ENCODE assay signal across 14 cellular contexts in genomic region chr11:68911731-68912130, GRCh38. TPM values are rescaled to one million over a fixed set of nuclear protein-coding genes. Genes with fewer than 3 reads are reported as not detected.
DNase-seq lines count a peak whose midpoint lies in the region; ATAC-seq and TF ChIP-seq lines count a peak whose summit lies in the region.
"Had no signal": no experiment of that assay in that cellular context is flagged by ENCODE, and none has a peak within 500 bp of the region (broad histone marks: within the 10 kb centered on the region; RNA-seq: fewer than 3 reads in every experiment).

No MANE protein-coding gene starts in this region.

- H2AFZ ChIP-seq in mesenchymal stem cell (ENCODE audit: low read depth, low read length) = no peak overlapping the region
- H2AFZ ChIP-seq in neural progenitor cell (replicated peaks) = no peak overlapping the region

- H3K4me2 ChIP-seq in mesenchymal stem cell (ENCODE audit: low read length, poor library complexity, severe bottlenecking) (no peak overlapping the region), neural progenitor cell (no peak overlapping the region)
- H3K4me2 ChIP-seq: BLaER1 had no signal

- ATAC-seq in esophagus mucosa = peak; percentile 8

- no peak overlapping the region for H3K4me3 ChIP-seq in mesenchymal stem cell (ENCODE audit: insufficient read depth in 1 of 2, low read depth in 1 of 2, low read length in 2 of 2)
- no peak overlapping the region for H3K4me3 ChIP-seq in neural progenitor cell
- H3K4me3 ChIP-seq: BLaER1 had no signal

- no peak overlapping the region for H3K27ac Mint-ChIP-seq in neural progenitor cell
- H3K27ac Mint-ChIP-seq: CD4-positive, alpha-beta memory T cell; H9 had no signal

- no peak overlapping the region for H4K8ac ChIP-seq in mesenchymal stem cell (ENCODE audit: low read length)

- no peaks in the 10 kb centered on the region for H3K9me3 ChIP-seq in mesenchymal stem cell (ENCODE audit: control insufficient read depth, low read length)
- no peaks in the 10 kb centered on the region for H3K9me3 ChIP-seq in neural progenitor cell (ENCODE audit: low read depth)
- H3K9me3 ChIP-seq: BLaER1 had no signal

- H3K18ac ChIP-seq in mesenchymal stem cell (ENCODE audit: low read depth in 1 of 2, low read length in 2 of 2) = no peak overlapping the region

- H2AK5ac ChIP-seq in mesenchymal stem cell (ENCODE audit: low read length, severe bottlenecking) = no peak overlapping the region

- H3K4me1 Mint-ChIP-seq in neural progenitor cell = no peaks in the 10 kb centered on the region
- H3K4me1 Mint-ChIP-seq: CD14-positive monocyte, H9 had no signal

- no peak overlapping the region for H2BK120ac ChIP-seq in mesenchymal stem cell (ENCODE audit: low read depth, low read length)

- H3K79me2 ChIP-seq in neural progenitor cell (ENCODE audit: low read depth) = no peaks in the 10 kb centered on the region

- H2BK12ac ChIP-seq in mesenchymal stem cell (ENCODE audit: low read length in 2 of 2) = no peak overlapping the region

- peak; percentile 20 for DNase-seq in D341Med (ENCODE audit: low spot score)
- no peak for DNase-seq in mesenchymal stem cell
- DNase-seq in NCI-H1436 (lab: John Stamatoyannopoulos, UW) = no peak
- DNase-seq in SIG-M5 (lab: John Stamatoyannopoulos, UW) = no peak
- DNase-seq in neural progenitor cell (ENCODE audit: low spot score) = no peak
- DNase-seq: 8988T; CD4-positive, alpha-beta memory T cell; DMS79 treated with DMSO at 0.1 percent for 48 hours; GF-D8; H9 had no signal

- H3K4ac ChIP-seq in mesenchymal stem cell (ENCODE audit: low read depth in 1 of 2, low read length in 2 of 2) = no peak overlapping the region

- peaks cover 2% of the 10 kb centered on the region for H3K27me3 Mint-ChIP-seq in neural progenitor cell (ENCODE audit: insufficient read depth, low read depth)
- H3K27me3 Mint-ChIP-seq: CD4-positive, alpha-beta memory T cell had no signal

- peaks cover 22% of the 10 kb centered on the region for H3K79me1 ChIP-seq in mesenchymal stem cell (replicated peaks; ENCODE audit: low read length, poor library complexity, severe bottlenecking)

- H3K36me3 ChIP-seq in mesenchymal stem cell (ENCODE audit: control insufficient read depth in 1 of 2, insufficient read depth in 2 of 2, low read depth in 1 of 2, low read length in 2 of 2) (peaks cover 73 to 76% of the 10 kb centered on the region in 2 experiments), neural progenitor cell (no peaks in the 10 kb centered on the region)

- peaks cover 4% of the 10 kb centered on the region for H3K4me1 ChIP-seq in mesenchymal stem cell (ENCODE audit: control insufficient read depth, insufficient read depth, low read depth, low read length)
- no peaks in the 10 kb centered on the region for H3K4me1 ChIP-seq in neural progenitor cell
- H3K4me1 ChIP-seq: BLaER1 had no signal

- WGBS in mesenchymal stem cell = 95% methylated on average over 14 of the region's 16 CpGs

- peaks cover 27% of the 10 kb centered on the region for H3K36me3 Mint-ChIP-seq in neural progenitor cell

- no peaks in the 10 kb centered on the region for H3F3A ChIP-seq in neural progenitor cell (ENCODE audit: low read depth)

- H3K9ac ChIP-seq in mesenchymal stem cell (ENCODE audit: low read length) (no peak overlapping the region), neural progenitor cell (no peak overlapping the region)
- H3K9ac ChIP-seq: BLaER1 had no signal

- H3K23ac ChIP-seq in mesenchymal stem cell (ENCODE audit: low read length in 2 of 2) = no peak overlapping the region

- H4K91ac ChIP-seq in mesenchymal stem cell (ENCODE audit: low read length) = peak overlapping the region; percentile 18

- no peak overlapping the region for H3K4me3 Mint-ChIP-seq in neural progenitor cell
- H3K4me3 Mint-ChIP-seq: CD14-positive monocyte; CD4-positive, alpha-beta memory T cell; H9 had no signal

- H4K20me1 ChIP-seq in neural progenitor cell (ENCODE audit: low read depth) = no peaks in the 10 kb centered on the region

- H3K27me3 ChIP-seq in mesenchymal stem cell (ENCODE audit: control insufficient read depth in 1 of 2, insufficient read depth in 1 of 2, low read length in 2 of 2) (no peaks in the 10 kb centered on the region), neural progenitor cell (no peaks in the 10 kb centered on the region)
- H3K27me3 ChIP-seq: BLaER1 had no signal

- peak overlapping the region; percentile 61 for H3K27ac ChIP-seq in VCaP
- H3K27ac ChIP-seq in mesenchymal stem cell (ENCODE audit: low read length, poor library complexity, severe bottlenecking) = no peak overlapping the region
- no peak overlapping the region for H3K27ac ChIP-seq in neural progenitor cell
- H3K27ac ChIP-seq: BLaER1 had no signal

- no peak overlapping the region for H2BK5ac ChIP-seq in mesenchymal stem cell (ENCODE audit: low read depth, low read length, poor library complexity, severe bottlenecking)

- no peak overlapping the region for H3K14ac ChIP-seq in mesenchymal stem cell (ENCODE audit: low read length in 2 of 2)

- no peak overlapping the region for H2BK15ac ChIP-seq in mesenchymal stem cell (ENCODE audit: low read depth, poor library complexity, severe bottlenecking)

- H3K9me3 Mint-ChIP-seq in neural progenitor cell = no peaks in the 10 kb centered on the region
- H3K9me3 Mint-ChIP-seq: CD14-positive monocyte; CD4-positive, alpha-beta memory T cell; H9 had no signal

- no peak for TF ChIP-seq CTCF in VCaP (conservative IDR thresholded peaks at IDR 0.05)
- TF ChIP-seq CTCF in neural progenitor cell (IDR thresholded peaks at IDR 0.05) = no peak

RNA-seq across cellular contexts. Expression of gene IGHMBP2, which starts 8.0 kb away (rescaled TPM):
- 12.6 TPM for total RNA-seq in esophagus mucosa
- polyA plus RNA-seq in mesenchymal stem cell (2013, experiment 1 of 2) = 5.9 TPM
- polyA plus RNA-seq in mesenchymal stem cell (2013, experiment 2 of 2) = 5.1 TPM
- total RNA-seq in neural progenitor cell (ENCODE audit: low replicate concordance) = 13.6 and 16.5 TPM in 2 replicates

RNA-seq across cellular contexts. Expression of gene MRPL21, which starts 8.1 kb away (rescaled TPM):
- total RNA-seq in esophagus mucosa (62.7 TPM), neural progenitor cell (ENCODE audit: low replicate concordance) (32.3 and 40.6 TPM in 2 replicates)
- 71.6 TPM for polyA plus RNA-seq in mesenchymal stem cell (2013, experiment 1 of 2)
- 69.8 TPM for polyA plus RNA-seq in mesenchymal stem cell (2013, experiment 2 of 2)
